In the genomic region with DNA sequence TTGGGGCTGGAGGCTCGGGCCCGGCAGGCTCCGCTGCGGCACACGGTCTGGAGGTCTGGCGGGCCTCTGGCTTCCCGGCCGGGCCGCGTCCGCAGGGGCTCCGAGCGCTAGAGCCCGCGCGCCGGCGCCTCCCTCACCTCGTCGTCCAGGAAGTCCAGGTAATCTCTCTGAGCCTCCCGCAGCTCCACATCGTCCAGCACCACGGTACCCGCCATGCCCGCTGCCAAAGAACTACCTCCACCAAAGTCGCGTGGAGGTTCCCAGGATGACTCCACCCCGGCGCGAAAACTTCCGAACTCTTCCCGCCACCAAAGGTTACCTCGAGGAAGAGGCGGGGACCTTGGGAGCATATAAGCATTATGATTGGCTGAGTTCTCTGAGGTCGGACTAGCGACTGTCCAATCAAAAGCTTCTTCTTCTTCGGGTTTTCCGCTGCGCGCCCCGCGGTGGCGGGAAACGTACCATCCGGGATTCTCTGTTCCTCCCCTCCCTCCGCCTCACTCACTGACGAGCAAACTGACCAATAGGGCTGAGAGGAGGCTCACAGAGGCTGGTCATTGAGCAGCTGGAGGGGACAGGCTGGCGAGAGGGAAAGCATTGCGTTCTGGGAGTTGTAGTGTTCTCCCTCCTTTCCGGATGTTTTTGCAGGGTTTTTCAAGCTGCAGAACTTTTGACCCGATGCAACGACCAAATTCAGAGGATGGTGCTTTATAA, we compare ENCODE assay signal across 8 cellular contexts. TPM values are rescaled to one million over a fixed set of nuclear protein-coding genes. Genes with fewer than 3 reads are reported as not detected.
DNase-seq lines count a peak whose midpoint lies in the region; ATAC-seq and TF ChIP-seq lines count a peak whose summit lies in the region.

Gene MCM3, minus strand, starts transcription at position 283 of the 714 bp plus-strand sequence. Its CDS starts 68 bp downstream, at position 215.

- peak within 1 kb of the TSS; percentile 49 for H3K27ac ChIP-seq in PC-9
- H3K27ac ChIP-seq in esophagus (ENCODE audit: low read depth in 2 of 2, low read length in 1 of 2): peak within 1 kb of the TSS; percentile 45 to 86

- 0 to 1% methylated on average over 52 of the region's 52 CpGs for WGBS in esophagus, 2 donors

- POLR2A ChIA-PET in PC-9 (lab: Charles Lee; ENCODE audit: unreplicated experiment): interaction anchor here (0.5 to 0.7 kb wide), 4 partner anchors 31 to 310 kb away, joined by 3 to 6 read pairs (median 4); no protein-coding TSS in a partner anchor

- CTCF ChIA-PET in PC-9 (lab: Charles Lee): interaction anchor here (1.2 to 2.0 kb wide), 4 partner anchors 20 to 115 kb away, joined by 3 to 8 read pairs (median 4); no protein-coding TSS in a partner anchor

- H3F3A ChIP-seq in PC-9 (ENCODE audit: insufficient read depth, low read depth): no peaks in the 10 kb centered on the region; the same call in none of the 2 replicates

- peaks cover 28% of the 10 kb centered on the region for H3K79me2 ChIP-seq in PC-9 (ENCODE audit: low read depth)

- TF ChIP-seq CTCF in PC-9 (conservative IDR thresholded peaks at IDR 0.05): no peak

- no TSS peak for BruUV-seq in PC-9 (replicated peaks; lab: Mats Ljungman, UMichigan)

- ATAC-seq in GM21619 (IDR thresholded peaks at IDR 0.05; ENCODE audit: unreplicated experiment): peak; percentile 96

- H3K9me3 ChIP-seq in PC-9 (ENCODE audit: insufficient read depth, low read depth) (no peaks in the 10 kb centered on the region), esophagus (ENCODE audit: control insufficient read depth in 2 of 2, insufficient read depth in 1 of 2, low read depth in 1 of 2, low read length in 1 of 2) (no peaks in the 10 kb centered on the region), mucosa of stomach (ENCODE audit: control insufficient read depth, low read length) (no peaks in the 10 kb centered on the region)

- H3K27me3 ChIP-seq in PC-9 (ENCODE audit: insufficient read depth, low read depth) (no peaks in the 10 kb centered on the region), esophagus (ENCODE audit: control insufficient read depth in 1 of 2, insufficient read depth in 2 of 2, low read length in 2 of 2) (no peaks in the 10 kb centered on the region), mucosa of stomach (ENCODE audit: control insufficient read depth, insufficient read depth, low read length) (no peaks in the 10 kb centered on the region)

- H3K4me2 ChIP-seq in PC-9: peak within 1 kb of the TSS; percentile 88

- peak within 1 kb of the TSS; percentile 63 for H3K9ac ChIP-seq in mucosa of stomach (ENCODE audit: low read length)

- peaks cover 21% of the 10 kb centered on the region for H3K4me1 ChIP-seq in PC-9 (replicated peaks; ENCODE audit: insufficient read depth)
- no peaks in the 10 kb centered on the region for H3K4me1 ChIP-seq in esophagus (ENCODE audit: control insufficient read depth in 2 of 2, insufficient read depth in 2 of 2, low read length in 1 of 2)
- H3K4me1 ChIP-seq in mucosa of stomach (ENCODE audit: control insufficient read depth, insufficient read depth, low read length): peaks cover 12% of the 10 kb centered on the region

- peaks cover 16% of the 10 kb centered on the region; the same call in 1 of the 2 replicates for H3K36me3 ChIP-seq in PC-9 (ENCODE audit: low read depth)
- H3K36me3 ChIP-seq in esophagus (ENCODE audit: control insufficient read depth in 2 of 2, insufficient read depth in 2 of 2, low read length in 1 of 2): peaks cover 2 to 6% of the 10 kb centered on the region in 2 donors
- H3K36me3 ChIP-seq in mucosa of stomach (ENCODE audit: control insufficient read depth, insufficient read depth, low read length): no peaks in the 10 kb centered on the region

- H3K9me2 ChIP-seq in PC-9 (ENCODE audit: insufficient read depth): no peaks in the 10 kb centered on the region

- H3K4me3 ChIP-seq in Jurkat, Clone E6-1 (ENCODE audit: low read length): peak within 1 kb of the TSS; percentile 75
- H3K4me3 ChIP-seq in PC-9: peak within 1 kb of the TSS; percentile 72
- peak within 1 kb of the TSS; percentile 69 to 70 for H3K4me3 ChIP-seq in esophagus (ENCODE audit: low read depth in 1 of 2, low read length in 2 of 2)
- peak within 1 kb of the TSS; percentile 65 for H3K4me3 ChIP-seq in mucosa of stomach (ENCODE audit: low read length)

- H2AFZ ChIP-seq in PC-9: peak within 1 kb of the TSS; percentile 89

- H4K20me1 ChIP-seq in PC-9 (ENCODE audit: insufficient read depth): peaks cover 6% of the 10 kb centered on the region; the same call in 1 of the 2 replicates

- intact Hi-C loops in PC-9 (cut with micrococcal nuclease; ENCODE audit: unreplicated experiment): loop anchor here (1.0 to 2.0 kb wide), 3 partner anchors 68 to 386 kb away; partner anchors contain the start of gene TMEM14A

- DNase-seq in DMS153 (lab: John Stamatoyannopoulos, UW) (peak; percentile 100), PC-9 (peak; percentile 97 to 98)
- DNase-seq in Jurkat, Clone E6-1 (ENCODE audit: low read depth, low spot score): peak; percentile 100
- peak; percentile 91 for DNase-seq in activated T-cell treated with anti-CD3 and anti-CD28 coated beads, Interleukin-2, amount 50 U/mL, for 1 hour
- peak; percentile 79 to 88 for DNase-seq in stimulated activated CD8-positive, alpha-beta memory T cell treated with anti-CD3 and anti-CD28 coated beads, Interleukin-7, amount 100 ng/mL, for 1 hour (ENCODE audit: low read depth in 2 of 2)

RNA-seq across cellular contexts. Expression of gene MCM3, which starts in this region (rescaled TPM):
- 225 TPM for polyA plus RNA-seq in Jurkat, Clone E6-1 (2012; ENCODE audit: insufficient read depth, insufficient read length)
- 90.9 and 111 TPM in 2 replicates for total RNA-seq in PC-9 (2021)
- 10 to 100 TPM; 18.0 to 40.7 TPM for polyA plus RNA-seq in esophagus

Comparison
In these comparisons a context has a peak if more than half of its experiments do, and no peak if none do; other contexts are left out.
1. Peak in every context shown above with its lines: DNase-seq, ATAC-seq, H3K4me3 ChIP-seq and H3K27ac ChIP-seq.